16 cellular contexts compared by ENCODE assay signal in genomic region chr2:158321264-158321663, GRCh38.
A peak's percentile ranks its signal among the peaks of the same experiment; 100 is the strongest.
DNase-seq lines count a peak whose midpoint lies in the region; ATAC-seq, FAIRE-seq and TF ChIP-seq lines count a peak whose summit lies in the region.
"Had no signal": no experiment of that assay in that cellular context is flagged by ENCODE, and none has a peak within 500 bp of the region (broad histone marks: within the 10 kb centered on the region; RNA-seq: fewer than 3 reads in every experiment).

No MANE protein-coding gene starts in this region.

- no peaks in the 10 kb centered on the region for H3K36me3 Mint-ChIP-seq in stimulated activated memory B cell treated with anti-CD40 and anti-IgM and Interleukin-4, amounts not matched to agents 10 μg/mL and 1 μg/mL and 100 μg/mL, for 72 hours
- H3K36me3 Mint-ChIP-seq: CD8-positive, alpha-beta T cell had no signal

- DNase-seq in RCC 7860 (ENCODE audit: low spot score) (peak; percentile 20), epithelial cell of prostate (ENCODE audit: low read depth, low spot score) (peak; percentile 77), renal cortical epithelial cell (ENCODE audit: low read depth) (peak; percentile 82), RPMI8226 (no peak), mucosa of descending colon (no peak)
- DNase-seq: activated CD8-positive, alpha-beta T cell treated with anti-CD3 and anti-CD28 coated beads for 36 hours; activated gamma-delta T cell; CD8-positive, alpha-beta T cell; foreskin melanocyte; Karpas-422; Peyer's patch had no signal

- H3K27ac ChIP-seq in HEK293 (ENCODE audit: extremely low read depth, low read depth, low read length) (no peak overlapping the region), epithelial cell of prostate (peak overlapping the region; percentile 82)
- H3K27ac ChIP-seq: Peyer's patch, thoracic aorta had no signal

- no peaks in the 10 kb centered on the region for H3K9me3 Mint-ChIP-seq in stimulated activated memory B cell treated with anti-CD40 and anti-IgM and Interleukin-4, amounts not matched to agents 10 μg/mL and 1 μg/mL and 100 μg/mL, for 72 hours
- H3K9me3 Mint-ChIP-seq: activated CD8-positive, alpha-beta T cell treated with anti-CD3 and anti-CD28 coated beads for 36 hours; CD8-positive, alpha-beta T cell; nephron had no signal

- CTCF ChIA-PET in HEK293 (lab: Yijun Ruan, JAX): no interaction called here

- H3K36me3 ChIP-seq in HEK293 (ENCODE audit: control insufficient read depth in 2 of 2, insufficient read depth in 1 of 2, low read length in 2 of 2) (no peaks in the 10 kb centered on the region), mucosa of descending colon (ENCODE audit: low read depth) (no peaks in the 10 kb centered on the region)
- H3K36me3 ChIP-seq: Peyer's patch, thoracic aorta had no signal

- intact Hi-C loops in mucosa of descending colon (cut with DNase I, micrococcal nuclease): no loop called here

- TF ChIP-seq CTCF in HEK293 (tag by site-specific recombination; IDR thresholded peaks at IDR 0.05) (no peak), mucosa of descending colon (IDR thresholded peaks at IDR 0.05) (no peak)

- H3K4me3 ChIP-seq in HEK293 (ENCODE audit: low read depth, low read length): no peak overlapping the region
- H3K4me3 ChIP-seq in mucosa of descending colon: no peak overlapping the region
- H3K4me3 ChIP-seq: Peyer's patch, thoracic aorta had no signal

- no peaks in the 10 kb centered on the region for H3K4me1 Mint-ChIP-seq in stimulated activated memory B cell treated with anti-CD40 and anti-IgM and Interleukin-4, amounts not matched to agents 10 μg/mL and 1 μg/mL and 100 μg/mL, for 72 hours
- H3K4me1 Mint-ChIP-seq: nephron had no signal

- FAIRE-seq in RCC 7860 (lab: Jason Lieb, UNC): no peak

- H3K4me3 Mint-ChIP-seq in stimulated activated memory B cell treated with anti-CD40 and anti-IgM and Interleukin-4, amounts not matched to agents 10 μg/mL and 1 μg/mL and 100 μg/mL, for 72 hours: no peak overlapping the region
- H3K4me3 Mint-ChIP-seq: activated CD8-positive, alpha-beta T cell treated with anti-CD3 and anti-CD28 coated beads for 36 hours; CD8-positive, alpha-beta T cell; nephron had no signal

- H3K4me1 ChIP-seq in HEK293 (ENCODE audit: control insufficient read depth, insufficient read depth, low read length) (no peaks in the 10 kb centered on the region), mucosa of descending colon (ENCODE audit: low read depth) (no peaks in the 10 kb centered on the region)
- H3K4me1 ChIP-seq: Peyer's patch had no signal

- ATAC-seq in stimulated activated memory B cell treated with anti-CD40 and anti-IgM and Interleukin-4, amounts not matched to agents 10 μg/mL and 1 μg/mL and 100 μg/mL, for 72 hours: no peak
- no peak for ATAC-seq in HG02981 (IDR thresholded peaks at IDR 0.05; ENCODE audit: unreplicated experiment)
- ATAC-seq in mucosa of descending colon: no peak
- ATAC-seq: activated CD8-positive, alpha-beta T cell treated with anti-CD3 and anti-CD28 coated beads for 36 hours; CD8-positive, alpha-beta T cell had no signal

- no peak overlapping the region for H3K27ac Mint-ChIP-seq in stimulated activated memory B cell treated with anti-CD40 and anti-IgM and Interleukin-4, amounts not matched to agents 10 μg/mL and 1 μg/mL and 100 μg/mL, for 72 hours
- H3K27ac Mint-ChIP-seq: activated CD8-positive, alpha-beta T cell treated with anti-CD3 and anti-CD28 coated beads for 36 hours; CD8-positive, alpha-beta T cell; nephron had no signal

- POLR2A ChIA-PET in HEK293 (lab: Yijun Ruan, JAX): no interaction called here

- no peaks in the 10 kb centered on the region for H3K9me3 ChIP-seq in HEK293 (ENCODE audit: control insufficient read depth, insufficient read depth, low read depth, low read length)
- H3K9me3 ChIP-seq in mucosa of descending colon: no peaks in the 10 kb centered on the region
- H3K9me3 ChIP-seq: Peyer's patch, thoracic aorta had no signal

- no peaks in the 10 kb centered on the region for H3K27me3 Mint-ChIP-seq in stimulated activated memory B cell treated with anti-CD40 and anti-IgM and Interleukin-4, amounts not matched to agents 10 μg/mL and 1 μg/mL and 100 μg/mL, for 72 hours
- H3K27me3 Mint-ChIP-seq: activated CD8-positive, alpha-beta T cell treated with anti-CD3 and anti-CD28 coated beads for 36 hours had no signal

TF ChIP-seq in HEK293, 187 proteins besides CTCF, POLR2A, EP300 and RAD21:
- TF ChIP-seq ZBTB48 (tag by site-specific recombination; IDR thresholded peaks at IDR 0.05) (0 out of 2 replicates have a peak, but pooled peaks have one; percentile 29), GFI1B (tag by site-specific recombination; IDR thresholded peaks at IDR 0.05) (no peak), EGR2 (tag by site-specific recombination; IDR thresholded peaks at IDR 0.05; ENCODE audit: low read depth) (no peak)
TF ChIP-seq in HEK293: peak in this region for 1.

Comparison
In these comparisons a context has a peak if more than half of its experiments do, and no peak if none do; other contexts are left out.
1. DNase-seq: peak in RCC 7860 (single experiment), epithelial cell of prostate (single experiment) and renal cortical epithelial cell (single experiment); none in RPMI8226 (single experiment) and mucosa of descending colon (0 of 3).